ENCODE assay signal across 17 cellular contexts in the genomic region with DNA sequence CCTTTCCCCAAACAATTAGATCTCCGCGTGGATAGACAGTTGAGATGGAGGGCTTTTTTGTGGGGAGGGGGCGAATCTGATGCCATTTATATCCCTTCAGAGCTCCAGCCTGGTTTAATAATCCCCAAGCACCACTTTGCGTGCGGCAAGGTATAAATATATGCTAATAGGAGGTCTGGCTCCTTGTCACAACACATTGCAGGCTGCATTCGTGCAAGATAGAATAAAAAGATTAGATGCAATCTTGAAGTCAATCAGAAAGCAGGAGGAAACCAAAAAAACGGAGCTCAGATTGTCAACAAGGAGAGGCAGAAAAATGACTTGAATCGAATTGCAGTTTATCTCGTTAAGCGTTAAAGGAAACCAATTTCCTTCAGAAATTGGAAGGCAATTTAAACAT.
DNase-seq lines count a peak whose midpoint lies in the region; ATAC-seq and TF ChIP-seq lines count a peak whose summit lies in the region.
"Had no signal": no experiment of that assay in that cellular context is flagged by ENCODE, and none has a peak within 500 bp of the region (broad histone marks: within the 10 kb centered on the region; RNA-seq: fewer than 3 reads in every experiment).

No MANE protein-coding gene starts in this region.

- H3K27ac Mint-ChIP-seq in activated CD4-positive, alpha-beta memory T cell treated with anti-CD3 and anti-CD28 coated beads, Interleukin-2, amount 10 ng/mL, durations not matched to agents 7 days and 5 days, result peak overlapping the region; percentile 62
- H3K27ac Mint-ChIP-seq in activated CD4-positive, alpha-beta memory T cell treated with anti-CD3 and anti-CD28 coated beads for 36 hours, result no peak overlapping the region
- H3K27ac Mint-ChIP-seq in T-helper 17 cell, result peak overlapping the region; percentile 79
- H3K27ac Mint-ChIP-seq in activated T-helper 17 cell treated with anti-CD3 and anti-CD28 coated beads, Interleukin-2, amount 50 U/mL, for 72 hours, result peak overlapping the region; percentile 90
- H3K27ac Mint-ChIP-seq: B cell; CD8-positive, alpha-beta T cell; HFFc6 had no signal

- CTCF ChIA-PET in activated CD4-positive, alpha-beta memory T cell treated with anti-CD3 and anti-CD28 coated beads, Interleukin-2, amount 10 ng/mL, durations not matched to agents 7 days and 5 days (lab: Charles Lee), result interaction anchor here (1.2 to 1.3 kb wide), 2 partner anchors 9 to 12 kb away, joined by 3 to 4 read pairs; no protein-coding TSS in a partner anchor
- CTCF ChIA-PET in activated CD4-positive, alpha-beta memory T cell treated with anti-CD3 and anti-CD28 coated beads for 36 hours (lab: Charles Lee), result no interaction called here

- H3K4me1 Mint-ChIP-seq in activated CD4-positive, alpha-beta memory T cell treated with anti-CD3 and anti-CD28 coated beads, Interleukin-2, amount 10 ng/mL, durations not matched to agents 7 days and 5 days, result peaks cover 30% of the 10 kb centered on the region
- H3K4me1 Mint-ChIP-seq in activated CD4-positive, alpha-beta memory T cell treated with anti-CD3 and anti-CD28 coated beads for 36 hours (ENCODE audit: low read depth), result peaks cover 19% of the 10 kb centered on the region
- peaks cover 21% of the 10 kb centered on the region for H3K4me1 Mint-ChIP-seq in T-helper 17 cell
- peaks cover 28% of the 10 kb centered on the region for H3K4me1 Mint-ChIP-seq in activated T-helper 17 cell treated with anti-CD3 and anti-CD28 coated beads, Interleukin-2, amount 50 U/mL, for 72 hours
- H3K4me1 Mint-ChIP-seq: B cell had no signal

- no peak overlapping the region for H2AFZ ChIP-seq in smooth muscle cell (ENCODE audit: low read depth)

- H3K9ac ChIP-seq in smooth muscle cell (ENCODE audit: low read depth), result no peak overlapping the region
- H3K9ac ChIP-seq: BLaER1 treated with 17β-estradiol and CSF1 and Interleukin-3, amounts not matched to agents 10 nM and 100 nM had no signal

- no peaks in the 10 kb centered on the region for H3K27me3 ChIP-seq in smooth muscle cell (ENCODE audit: low read depth)

- intact Hi-C loops in activated CD4-positive, alpha-beta memory T cell treated with anti-CD3 and anti-CD28 coated beads for 36 hours (cut with micrococcal nuclease), result loop anchor here (5.0 kb wide), 1 partner anchor 171 kb away; no protein-coding TSS in a partner anchor

- no peak for TF ChIP-seq CTCF in smooth muscle cell (IDR thresholded peaks at IDR 0.05; ENCODE audit: borderline replicate concordance, insufficient read depth, poor library complexity, severe bottlenecking)

- ATAC-seq in T-helper 17 cell (no peak), GM21528 (IDR thresholded peaks at IDR 0.05; ENCODE audit: low FRiP score, unreplicated experiment) (no peak)
- ATAC-seq in activated T-helper 17 cell treated with anti-CD3 and anti-CD28 coated beads, Interleukin-2, amount 50 U/mL, for 72 hours (replicated peaks), result no peak
- ATAC-seq: CD8-positive, alpha-beta T cell; HCT116 had no signal

- H3K27me3 Mint-ChIP-seq in activated CD4-positive, alpha-beta memory T cell treated with anti-CD3 and anti-CD28 coated beads, Interleukin-2, amount 10 ng/mL, durations not matched to agents 7 days and 5 days, result peaks cover 31% of the 10 kb centered on the region
- peaks cover 14% of the 10 kb centered on the region for H3K27me3 Mint-ChIP-seq in activated CD4-positive, alpha-beta memory T cell treated with anti-CD3 and anti-CD28 coated beads for 36 hours
- H3K27me3 Mint-ChIP-seq in T-helper 17 cell, result peaks cover 14% of the 10 kb centered on the region
- peaks cover 18% of the 10 kb centered on the region for H3K27me3 Mint-ChIP-seq in activated T-helper 17 cell treated with anti-CD3 and anti-CD28 coated beads, Interleukin-2, amount 50 U/mL, for 72 hours
- H3K27me3 Mint-ChIP-seq: B cell had no signal

- no peaks in the 10 kb centered on the region for H4K20me1 ChIP-seq in smooth muscle cell (ENCODE audit: low read depth)
- H4K20me1 ChIP-seq: BLaER1 treated with 17β-estradiol and CSF1 and Interleukin-3, amounts not matched to agents 10 nM and 100 nM had no signal

- H3K9me3 ChIP-seq in T-helper 17 cell (ENCODE audit: control insufficient read depth, low read length, poor library complexity, severe bottlenecking) (no peaks in the 10 kb centered on the region), smooth muscle cell (replicated peaks; ENCODE audit: low read depth) (no peaks in the 10 kb centered on the region)

- no peak overlapping the region for H3K4me2 ChIP-seq in smooth muscle cell
- H3K4me2 ChIP-seq: BLaER1 treated with 17β-estradiol and CSF1 and Interleukin-3, amounts not matched to agents 10 nM and 100 nM had no signal

- H3K27ac ChIP-seq in smooth muscle cell (ENCODE audit: low read depth), result peak overlapping the region; percentile 87
- H3K27ac ChIP-seq: BLaER1 treated with 17β-estradiol and CSF1 and Interleukin-3, amounts not matched to agents 10 nM and 100 nM had no signal

- peak overlapping the region; percentile 11 for H3K4me3 Mint-ChIP-seq in activated CD4-positive, alpha-beta memory T cell treated with anti-CD3 and anti-CD28 coated beads, Interleukin-2, amount 10 ng/mL, durations not matched to agents 7 days and 5 days
- no peak overlapping the region for H3K4me3 Mint-ChIP-seq in activated CD4-positive, alpha-beta memory T cell treated with anti-CD3 and anti-CD28 coated beads for 36 hours
- peak overlapping the region; percentile 76 for H3K4me3 Mint-ChIP-seq in T-helper 17 cell
- peak overlapping the region; percentile 76 for H3K4me3 Mint-ChIP-seq in activated T-helper 17 cell treated with anti-CD3 and anti-CD28 coated beads, Interleukin-2, amount 50 U/mL, for 72 hours
- H3K4me3 Mint-ChIP-seq: B cell; CD8-positive, alpha-beta T cell; HFFc6 had no signal

- no peak for DNase-seq in activated CD4-positive, alpha-beta memory T cell treated with anti-CD3 and anti-CD28 coated beads, Interleukin-2, amount 10 ng/mL, durations not matched to agents 7 days and 5 days
- DNase-seq in activated CD4-positive, alpha-beta memory T cell treated with anti-CD3 and anti-CD28 coated beads for 36 hours, result no peak
- DNase-seq in T-helper 17 cell (no peak), smooth muscle cell (lab: John Stamatoyannopoulos, UW; ENCODE audit: unreplicated experiment) (no peak), NOMO-1 treated with dmso at 0.1 percent for 144 hours (lab: John Stamatoyannopoulos, UW; ENCODE audit: unreplicated experiment) (no peak)
- DNase-seq: Calu3; CD8-positive, alpha-beta T cell; DMS79 treated with DMSO at 0.1 percent for 48 hours; GF-D8; GOT3; H7; HFFc6 had no signal

- H3K36me3 Mint-ChIP-seq in activated CD4-positive, alpha-beta memory T cell treated with anti-CD3 and anti-CD28 coated beads, Interleukin-2, amount 10 ng/mL, durations not matched to agents 7 days and 5 days (ENCODE audit: low read depth), result no peaks in the 10 kb centered on the region
- no peaks in the 10 kb centered on the region for H3K36me3 Mint-ChIP-seq in activated CD4-positive, alpha-beta memory T cell treated with anti-CD3 and anti-CD28 coated beads for 36 hours
- peaks cover 4% of the 10 kb centered on the region for H3K36me3 Mint-ChIP-seq in T-helper 17 cell (ENCODE audit: low read depth)
- H3K36me3 Mint-ChIP-seq in activated T-helper 17 cell treated with anti-CD3 and anti-CD28 coated beads, Interleukin-2, amount 50 U/mL, for 72 hours (ENCODE audit: low read depth), result no peaks in the 10 kb centered on the region
- H3K36me3 Mint-ChIP-seq: CD8-positive, alpha-beta T cell had no signal

- H3K79me2 ChIP-seq in smooth muscle cell (ENCODE audit: low read depth), result no peaks in the 10 kb centered on the region

- no peaks in the 10 kb centered on the region for H3K9me3 Mint-ChIP-seq in activated CD4-positive, alpha-beta memory T cell treated with anti-CD3 and anti-CD28 coated beads, Interleukin-2, amount 10 ng/mL, durations not matched to agents 7 days and 5 days
- H3K9me3 Mint-ChIP-seq in activated CD4-positive, alpha-beta memory T cell treated with anti-CD3 and anti-CD28 coated beads for 36 hours, result no peaks in the 10 kb centered on the region
- no peaks in the 10 kb centered on the region for H3K9me3 Mint-ChIP-seq in activated T-helper 17 cell treated with anti-CD3 and anti-CD28 coated beads, Interleukin-2, amount 50 U/mL, for 72 hours
- H3K9me3 Mint-ChIP-seq: CD8-positive, alpha-beta T cell had no signal

- H3K4me1 ChIP-seq in smooth muscle cell (ENCODE audit: low read depth), result peaks cover 5% of the 10 kb centered on the region

- no peak overlapping the region for H3K4me3 ChIP-seq in smooth muscle cell
- H3K4me3 ChIP-seq: BLaER1 treated with 17β-estradiol and CSF1 and Interleukin-3, amounts not matched to agents 10 nM and 100 nM had no signal

- POLR2A ChIA-PET in activated CD4-positive, alpha-beta memory T cell treated with anti-CD3 and anti-CD28 coated beads, Interleukin-2, amount 10 ng/mL, durations not matched to agents 7 days and 5 days (lab: Charles Lee), result interaction anchor here (1.3 to 2.3 kb wide), 3 partner anchors 8 to 153 kb away, joined by 3 to 12 read pairs (median 3); no protein-coding TSS in a partner anchor
- POLR2A ChIA-PET in activated CD4-positive, alpha-beta memory T cell treated with anti-CD3 and anti-CD28 coated beads for 36 hours (lab: Charles Lee), result no interaction called here

- WGBS in smooth muscle cell (ENCODE audit: low lambda C conversion rate), result 80% methylated on average over 10 of the region's 10 CpGs

- peaks cover 9% of the 10 kb centered on the region for H3F3A ChIP-seq in smooth muscle cell (ENCODE audit: low read depth)

- no peaks in the 10 kb centered on the region for H3K36me3 ChIP-seq in smooth muscle cell (ENCODE audit: low read depth)
- H3K36me3 ChIP-seq: BLaER1 treated with 17β-estradiol and CSF1 and Interleukin-3, amounts not matched to agents 10 nM and 100 nM had no signal
